ENCODE assay signal across 10 cellular contexts in genomic region chr13:39035204-39035603, GRCh38. TPM values are rescaled to one million over a fixed set of nuclear protein-coding genes. Genes with fewer than 3 reads are reported as not detected.
DNase-seq lines count a peak whose midpoint lies in the region; ATAC-seq and TF ChIP-seq lines count a peak whose summit lies in the region.
"Had no signal": no experiment of that assay in that cellular context is flagged by ENCODE, and none has a peak within 500 bp of the region (broad histone marks: within the 10 kb centered on the region; RNA-seq: fewer than 3 reads in every experiment).

No MANE protein-coding gene starts in this region.

- peaks cover 8% of the 10 kb centered on the region for H3K4me1 ChIP-seq in colonic mucosa
- H3K4me1 ChIP-seq in neural progenitor cell: peaks cover 30% of the 10 kb centered on the region
- H3K4me1 ChIP-seq in Peyer's patch: peaks cover 0 to 29% (median 4%) of the 10 kb centered on the region in 4 donors

- TF ChIP-seq CTCF in colonic mucosa (IDR thresholded peaks at IDR 0.05) (no peak), neural progenitor cell (IDR thresholded peaks at IDR 0.05) (no peak), Peyer's patch (IDR thresholded peaks at IDR 0.05) (no peak)

- TF ChIP-seq POLR2A in Peyer's patch (IDR thresholded peaks at IDR 0.05): no peak

- no peak overlapping the region for H2AFZ ChIP-seq in neural progenitor cell (replicated peaks)

- no peak overlapping the region for H3K27ac Mint-ChIP-seq in neural progenitor cell

- H3K4me3 Mint-ChIP-seq in neural progenitor cell: peak overlapping the region; percentile 93

- H3K4me3 ChIP-seq in GM08714 (ENCODE audit: low read length) (peak overlapping the region; percentile 71), colonic mucosa (peak overlapping the region; percentile 86), neural progenitor cell (peak overlapping the region; percentile 94), Peyer's patch (peak overlapping the region in 2 of 4 donors; percentile 88 to 92)
- H3K4me3 ChIP-seq: lung had no signal

- ATAC-seq in HG03520 (IDR thresholded peaks at IDR 0.05; ENCODE audit: unreplicated experiment): no peak

- peak overlapping the region; percentile 97 for H3K4me2 ChIP-seq in neural progenitor cell

- no peaks in the 10 kb centered on the region for H3K9me3 ChIP-seq in colonic mucosa
- H3K9me3 ChIP-seq in neural progenitor cell (ENCODE audit: low read depth): no peaks in the 10 kb centered on the region
- no peaks in the 10 kb centered on the region for H3K9me3 ChIP-seq in Peyer's patch

- DNase-seq in NCI-H146 treated with DMSO at 0.1 percent for 48 hours (lab: John Stamatoyannopoulos, UW; ENCODE audit: unreplicated experiment): peak; percentile 50
- no peak for DNase-seq in colonic mucosa
- no peak for DNase-seq in neural progenitor cell (ENCODE audit: low spot score)
- DNase-seq in Peyer's patch: no peak
- DNase-seq in anterior cingulate cortex (lab: John Stamatoyannopoulos, UW): no peak
- no peak for DNase-seq in iPS-NIHi7 (ENCODE audit: extremely low spot score)

- H3K27ac ChIP-seq in colonic mucosa (no peak overlapping the region), neural progenitor cell (no peak overlapping the region), Peyer's patch (no peak overlapping the region)

- H3K27me3 Mint-ChIP-seq in neural progenitor cell (ENCODE audit: insufficient read depth, low read depth): peaks cover 5% of the 10 kb centered on the region

- H4K20me1 ChIP-seq in neural progenitor cell (ENCODE audit: low read depth): peaks cover 65% of the 10 kb centered on the region

- no peaks in the 10 kb centered on the region for H3K9me3 Mint-ChIP-seq in neural progenitor cell

- H3K9ac ChIP-seq in colonic mucosa (ENCODE audit: low read depth in 2 of 2, low read length in 2 of 2): peak overlapping the region in 1 of 2 donors; percentile 28
- no peak overlapping the region for H3K9ac ChIP-seq in neural progenitor cell

- peaks cover 93% of the 10 kb centered on the region for H3K79me2 ChIP-seq in neural progenitor cell (ENCODE audit: low read depth)

- intact Hi-C loops in colonic mucosa (cut with DNase I): no loop called here

- peaks cover 38% of the 10 kb centered on the region for H3K4me1 Mint-ChIP-seq in neural progenitor cell

- H3K36me3 ChIP-seq in colonic mucosa (no peaks in the 10 kb centered on the region), neural progenitor cell (no peaks in the 10 kb centered on the region), Peyer's patch (no peaks in the 10 kb centered on the region)

- no peaks in the 10 kb centered on the region for H3K27me3 ChIP-seq in colonic mucosa
- no peaks in the 10 kb centered on the region for H3K27me3 ChIP-seq in neural progenitor cell
- no peaks in the 10 kb centered on the region for H3K27me3 ChIP-seq in Peyer's patch

- H3F3A ChIP-seq in neural progenitor cell (ENCODE audit: low read depth): no peaks in the 10 kb centered on the region

- no peaks in the 10 kb centered on the region for H3K36me3 Mint-ChIP-seq in neural progenitor cell

RNA-seq across cellular contexts. Expression of gene PROSER1, which starts 2.7 kb away (rescaled TPM):
- 10 to 100 TPM; 45.6 to 45.8 TPM for total RNA-seq in colonic mucosa
- total RNA-seq in neural progenitor cell (ENCODE audit: low replicate concordance): 44.4 and 72.0 TPM in 2 replicates
- 10 to 100 TPM; 36.5 to 84.2 (median 43.0) TPM for total RNA-seq in Peyer's patch

RNA-seq across cellular contexts. Expression of gene NHLRC3, which starts 3.1 kb away (rescaled TPM):
- total RNA-seq in colonic mucosa (10 to 100 TPM; 18.4 to 23.8 TPM), neural progenitor cell (ENCODE audit: low replicate concordance) (29.0 and 42.5 TPM in 2 replicates), Peyer's patch (10 to 100 TPM; 11.6 to 25.5 (median 20.9) TPM)

RNA-seq across cellular contexts. Expression of gene STOML3, which starts 44.6 kb away (rescaled TPM):
- total RNA-seq in colonic mucosa: not detected
- total RNA-seq in neural progenitor cell (ENCODE audit: low replicate concordance): 0.21 and 0.28 TPM in 2 replicates
- not detected for total RNA-seq in Peyer's patch
- total RNA-seq: M059J had no signal
